ENCODE assay signal across 10 cellular contexts in genomic region chr4:150237110-150237852, GRCh38.
DNase-seq lines count a peak whose midpoint lies in the region; ATAC-seq, FAIRE-seq and TF ChIP-seq lines count a peak whose summit lies in the region.
"Had no signal": no experiment of that assay in that cellular context is flagged by ENCODE, and none has a peak within 500 bp of the region (broad histone marks: within the 10 kb centered on the region; RNA-seq: fewer than 3 reads in every experiment).

No MANE protein-coding gene starts in this region.

- peak overlapping the region; percentile 65 for H3K4me2 ChIP-seq in mammary epithelial cell (ENCODE audit: insufficient read depth, low read depth, low read length)
- H3K4me2 ChIP-seq: BLaER1 had no signal

- in situ Hi-C loops in mammary epithelial cell (cut with MboI; ENCODE audit: low sequenced_read_pairs in 2 of 2), result no loop called here

- no peak for FAIRE-seq in HTR-8/SVneo (lab: Jason Lieb, UNC)

- dilution Hi-C loops in mammary epithelial cell (cut with HindIII; ENCODE audit: low sequenced_read_pairs), result no loop called here

- ATAC-seq in GM19395 (IDR thresholded peaks at IDR 0.05; ENCODE audit: unreplicated experiment) (no peak), GM21367 (IDR thresholded peaks at IDR 0.05; ENCODE audit: unreplicated experiment) (no peak)

- no peaks in the 10 kb centered on the region for H3K79me2 ChIP-seq in mammary epithelial cell (ENCODE audit: insufficient read depth, low read length)

- no peak for TF ChIP-seq CTCF in A673 (conservative IDR thresholded peaks at IDR 0.05; ENCODE audit: low read depth, low read length)
- TF ChIP-seq CTCF in mammary epithelial cell (conservative IDR thresholded peaks at IDR 0.05 in 1 of 2, IDR thresholded peaks at IDR 0.05 in 1 of 2; ENCODE audit: extremely low read depth in 1 of 2, insufficient read depth in 1 of 2, low read depth in 1 of 2, low read length in 2 of 2), result no peak

- H3K9ac ChIP-seq in mammary epithelial cell (ENCODE audit: insufficient read depth, low read length), result no peak overlapping the region
- H3K9ac ChIP-seq: BLaER1 had no signal

- BruUV-seq in A673 (replicated peaks; lab: Mats Ljungman, UMichigan) (no TSS peak), mammary epithelial cell (replicated peaks; lab: Mats Ljungman, UMichigan) (no TSS peak)

- POLR2A ChIA-PET in A673 (lab: Charles Lee; ENCODE audit: low non-redundant PET), result no interaction called here

- H3K27me3 ChIP-seq in A673 (replicated peaks; ENCODE audit: insufficient read depth, low read depth, low read length, poor library complexity), result no peaks in the 10 kb centered on the region
- H3K27me3 ChIP-seq in mammary epithelial cell (ENCODE audit: insufficient read depth, low read length), result no peaks in the 10 kb centered on the region
- H3K27me3 ChIP-seq: BLaER1 had no signal

- WGBS in mammary epithelial cell (ENCODE audit: low coverage, missing lambda C conversion rate), result 38% methylated on average over 6 of the region's 6 CpGs

- no peak overlapping the region for H2AFZ ChIP-seq in mammary epithelial cell (ENCODE audit: low read depth, low read length)

- H3K4me3 ChIP-seq in A673 (ENCODE audit: low read depth, low read length, poor library complexity, severe bottlenecking) (no peak overlapping the region), mammary epithelial cell (replicated peaks in 1 of 3; ENCODE audit: insufficient read depth in 1 of 3, low read depth in 2 of 3, low read length in 3 of 3) (no peak overlapping the region)
- H3K4me3 ChIP-seq: BLaER1 had no signal

- CTCF ChIA-PET in A673 (lab: Charles Lee) (no interaction called here), mammary epithelial cell (lab: Charles Lee; ENCODE audit: low non-redundant PET) (no interaction called here)

- no peaks in the 10 kb centered on the region for H4K20me1 ChIP-seq in mammary epithelial cell (ENCODE audit: insufficient read depth, low read length)
- H4K20me1 ChIP-seq: BLaER1 had no signal

- DNase-seq in A673 (ENCODE audit: low spot score) (peak; percentile 51), HTR-8/SVneo (ENCODE audit: insufficient read length, low spot score) (peak; percentile 54), mammary epithelial cell (peak; percentile 75), kidney tubule cell (ENCODE audit: low spot score) (peak; percentile 88), head of caudate nucleus (no peak), NCI-H345 treated with DMSO at 0.1 percent for 48 hours (lab: John Stamatoyannopoulos, UW; ENCODE audit: unreplicated experiment) (no peak)
- DNase-seq: NCI-H2227 treated with DMSO at 0.1 percent for 48 hours had no signal

- H3K4me1 ChIP-seq in A673 (ENCODE audit: insufficient read depth, low read length, poor library complexity, severe bottlenecking) (peaks cover 18% of the 10 kb centered on the region), mammary epithelial cell (ENCODE audit: insufficient read depth, low read length) (peaks cover 18% of the 10 kb centered on the region)
- H3K4me1 ChIP-seq: BLaER1 had no signal

- intact Hi-C loops in A673 (cut with micrococcal nuclease; ENCODE audit: unreplicated experiment) (no loop called here), mammary epithelial cell (cut with micrococcal nuclease) (no loop called here), head of caudate nucleus (cut with DNase I) (no loop called here)

- H3K27ac ChIP-seq in A673 (ENCODE audit: low read depth, low read length, poor library complexity, severe bottlenecking) (no peak overlapping the region), mammary epithelial cell (ENCODE audit: insufficient read depth, low read depth, low read length) (peak overlapping the region; percentile 3)
- H3K27ac ChIP-seq: BLaER1 had no signal

- no peaks in the 10 kb centered on the region for H3K9me3 ChIP-seq in A673 (ENCODE audit: low read depth, low read length, poor library complexity, severe bottlenecking)
- H3K9me3 ChIP-seq in mammary epithelial cell (replicated peaks; ENCODE audit: insufficient read depth, low read length), result no peaks in the 10 kb centered on the region
- H3K9me3 ChIP-seq: BLaER1 had no signal

- no peaks in the 10 kb centered on the region for H3K36me3 ChIP-seq in A673 (ENCODE audit: insufficient read depth, low read length, poor library complexity, severe bottlenecking)
- H3K36me3 ChIP-seq in mammary epithelial cell (ENCODE audit: insufficient read depth, low read length), result no peaks in the 10 kb centered on the region

Comparison
In these comparisons a context has a peak if more than half of its experiments do, and no peak if none do; other contexts are left out.
1. DNase-seq: peak in A673 (single experiment), HTR-8/SVneo (single experiment), mammary epithelial cell (single experiment) and kidney tubule cell (single experiment); none in head of caudate nucleus (0 of 42) and NCI-H345 treated with DMSO at 0.1 percent for 48 hours (single experiment).